ENCODE assay signal across 9 cellular contexts in genomic region chr5:146825033-146825432, GRCh38. TPM values are rescaled to one million over a fixed set of nuclear protein-coding genes. Genes with fewer than 3 reads are reported as not detected.
A peak's percentile ranks its signal among the peaks of the same experiment; 100 is the strongest.
DNase-seq lines count a peak whose midpoint lies in the region; ATAC-seq and TF ChIP-seq lines count a peak whose summit lies in the region.
"Had no signal": no experiment of that assay in that cellular context is flagged by ENCODE, and none has a peak within 500 bp of the region (broad histone marks: within the 10 kb centered on the region; RNA-seq: fewer than 3 reads in every experiment).

No MANE protein-coding gene starts in this region.

- H3K4me1 Mint-ChIP-seq in activated CD4-positive, alpha-beta memory T cell treated with anti-CD3 and anti-CD28 coated beads, Interleukin-2, amount 10 ng/mL, durations not matched to agents 7 days and 5 days: no peaks in the 10 kb centered on the region
- no peaks in the 10 kb centered on the region for H3K4me1 Mint-ChIP-seq in activated T-cell treated with anti-CD3 and anti-CD28 coated beads, Interleukin-2, amount 50 U/mL, for 72 hours (ENCODE audit: low read depth)

- no peaks in the 10 kb centered on the region for H3K9me3 Mint-ChIP-seq in activated CD4-positive, alpha-beta memory T cell treated with anti-CD3 and anti-CD28 coated beads, Interleukin-2, amount 10 ng/mL, durations not matched to agents 7 days and 5 days
- no peaks in the 10 kb centered on the region for H3K9me3 Mint-ChIP-seq in activated T-cell treated with anti-CD3 and anti-CD28 coated beads, Interleukin-2, amount 50 U/mL, for 72 hours
- H3K9me3 Mint-ChIP-seq: immature natural killer cell had no signal

- POLR2A ChIA-PET in HEK293T (lab: Yijun Ruan, JAX): no interaction called here
- POLR2A ChIA-PET in activated CD4-positive, alpha-beta memory T cell treated with anti-CD3 and anti-CD28 coated beads, Interleukin-2, amount 10 ng/mL, durations not matched to agents 7 days and 5 days (lab: Charles Lee): no interaction called here

- no peaks in the 10 kb centered on the region for H3K27me3 Mint-ChIP-seq in activated CD4-positive, alpha-beta memory T cell treated with anti-CD3 and anti-CD28 coated beads, Interleukin-2, amount 10 ng/mL, durations not matched to agents 7 days and 5 days
- no peaks in the 10 kb centered on the region for H3K27me3 Mint-ChIP-seq in activated T-cell treated with anti-CD3 and anti-CD28 coated beads, Interleukin-2, amount 50 U/mL, for 72 hours (ENCODE audit: low read depth)

- DNase-seq in AG08396 (ENCODE audit: low spot score) (peak; percentile 8), HEK293T (ENCODE audit: extremely low spot score) (peak; percentile 14), iPS DF 4.7 (ENCODE audit: extremely low read depth, low spot score) (peak; percentile 56), amniotic stem cell (lab: John Stamatoyannopoulos, UW) (no peak), SHP77 (lab: John Stamatoyannopoulos, UW) (no peak)
- DNase-seq in activated CD4-positive, alpha-beta memory T cell treated with anti-CD3 and anti-CD28 coated beads, Interleukin-2, amount 10 ng/mL, durations not matched to agents 7 days and 5 days: peak; percentile 27
- no peak for DNase-seq in activated T-cell treated with anti-CD3 and anti-CD28 coated beads, Interleukin-2, amount 50 U/mL, for 72 hours

- no peak overlapping the region for H3K27ac Mint-ChIP-seq in activated CD4-positive, alpha-beta memory T cell treated with anti-CD3 and anti-CD28 coated beads, Interleukin-2, amount 10 ng/mL, durations not matched to agents 7 days and 5 days
- no peak overlapping the region for H3K27ac Mint-ChIP-seq in activated T-cell treated with anti-CD3 and anti-CD28 coated beads, Interleukin-2, amount 50 U/mL, for 72 hours
- H3K27ac Mint-ChIP-seq: immature natural killer cell had no signal

- no peak overlapping the region for H3K4me3 Mint-ChIP-seq in activated CD4-positive, alpha-beta memory T cell treated with anti-CD3 and anti-CD28 coated beads, Interleukin-2, amount 10 ng/mL, durations not matched to agents 7 days and 5 days
- no peak overlapping the region for H3K4me3 Mint-ChIP-seq in activated T-cell treated with anti-CD3 and anti-CD28 coated beads, Interleukin-2, amount 50 U/mL, for 72 hours
- H3K4me3 Mint-ChIP-seq: immature natural killer cell had no signal

- no peak for ATAC-seq in HG03520 (IDR thresholded peaks at IDR 0.05; ENCODE audit: unreplicated experiment)
- ATAC-seq in activated T-cell treated with anti-CD3 and anti-CD28 coated beads, Interleukin-2, amount 50 U/mL, for 72 hours (replicated peaks in 1 of 2): no peak

- no peaks in the 10 kb centered on the region for H3K36me3 Mint-ChIP-seq in activated CD4-positive, alpha-beta memory T cell treated with anti-CD3 and anti-CD28 coated beads, Interleukin-2, amount 10 ng/mL, durations not matched to agents 7 days and 5 days (ENCODE audit: low read depth)
- H3K36me3 Mint-ChIP-seq in activated T-cell treated with anti-CD3 and anti-CD28 coated beads, Interleukin-2, amount 50 U/mL, for 72 hours (ENCODE audit: insufficient read depth in 2 of 2): no peaks in the 10 kb centered on the region

- CTCF ChIA-PET in HEK293T (lab: Yijun Ruan, JAX): no interaction called here
- CTCF ChIA-PET in activated CD4-positive, alpha-beta memory T cell treated with anti-CD3 and anti-CD28 coated beads, Interleukin-2, amount 10 ng/mL, durations not matched to agents 7 days and 5 days (lab: Charles Lee): no interaction called here

TF ChIP-seq in HEK293T, 16 proteins besides CTCF, POLR2A, EP300 and RAD21:
- TF ChIP-seq FOXK2 (IDR thresholded peaks at IDR 0.05): no peak
- no peak for TF ChIP-seq HDGF (IDR thresholded peaks at IDR 0.05; ENCODE audit: borderline replicate concordance)
- TF ChIP-seq FOXA1 (IDR thresholded peaks at IDR 0.05): no peak
- TF ChIP-seq SUZ12 (IDR thresholded peaks at IDR 0.05): no peak
- no peak for TF ChIP-seq NFRKB (IDR thresholded peaks at IDR 0.05)
- TF ChIP-seq BHLHE40 (IDR thresholded peaks at IDR 0.05; ENCODE audit: borderline replicate concordance): no peak
- TF ChIP-seq ARNT (IDR thresholded peaks at IDR 0.05): no peak
- no peak for TF ChIP-seq SP1 (IDR thresholded peaks at IDR 0.05)
- TF ChIP-seq L3MBTL2 (conservative IDR thresholded peaks at IDR 0.05): no peak
- TF ChIP-seq PKNOX1 (IDR thresholded peaks at IDR 0.05): no peak
- TF ChIP-seq LEF1 (IDR thresholded peaks at IDR 0.05; ENCODE audit: borderline replicate concordance): no peak
- no peak for TF ChIP-seq ELF4 (IDR thresholded peaks at IDR 0.05)
- no peak for TF ChIP-seq FOXM1 (IDR thresholded peaks at IDR 0.05; ENCODE audit: borderline replicate concordance)

RNA-seq across cellular contexts. Expression of gene PPP2R2B, which starts 53.5 kb away (rescaled TPM):
- total RNA-seq in activated CD4-positive, alpha-beta memory T cell treated with anti-CD3 and anti-CD28 coated beads, Interleukin-2, amount 10 ng/mL, durations not matched to agents 7 days and 5 days: 1 to 10 TPM; 2.7 to 3.1 TPM
- total RNA-seq in activated T-cell treated with anti-CD3 and anti-CD28 coated beads, Interleukin-2, amount 50 U/mL, for 72 hours: 1 to 10 TPM in 1 of 2 donors, under 1 TPM in 1; 0.70 to 2.0 TPM

Comparison
In these comparisons a context has a peak if more than half of its experiments do, and no peak if none do; other contexts are left out.
1. DNase-seq: peak in AG08396 (single experiment), HEK293T (single experiment), activated CD4-positive, alpha-beta memory T cell treated with anti-CD3 and anti-CD28 coated beads, Interleukin-2, amount 10 ng/mL, durations not matched to agents 7 days and 5 days (single experiment) and iPS DF 4.7 (single experiment); none in amniotic stem cell (single experiment), SHP77 (0 of 2) and activated T-cell treated with anti-CD3 and anti-CD28 coated beads, Interleukin-2, amount 50 U/mL, for 72 hours (0 of 2).